ENCODE assay signal across 12 cellular contexts in the genomic region with DNA sequence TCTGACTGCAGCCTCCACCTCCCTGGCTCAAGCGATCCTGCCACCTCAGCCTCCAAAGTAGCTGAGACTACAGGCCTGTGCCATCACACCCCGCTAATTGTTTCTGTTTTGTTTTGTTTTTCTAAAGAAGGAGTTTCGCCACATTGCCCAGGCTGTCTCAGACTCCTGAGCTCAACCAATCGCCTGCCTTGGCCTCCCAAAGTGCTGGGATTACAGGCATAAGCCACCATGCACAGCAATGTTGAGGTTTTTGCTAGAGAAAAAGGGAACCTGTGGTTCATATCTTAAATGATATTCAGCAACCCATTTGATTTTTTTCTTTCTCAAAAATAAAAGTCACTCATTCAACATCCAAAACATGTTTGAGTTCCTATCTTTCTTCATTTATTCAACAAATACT. TPM values are rescaled to one million over a fixed set of nuclear protein-coding genes. Genes with fewer than 3 reads are reported as not detected.
DNase-seq lines count a peak whose midpoint lies in the region; ATAC-seq and TF ChIP-seq lines count a peak whose summit lies in the region.
"Had no signal": no experiment of that assay in that cellular context is flagged by ENCODE, and none has a peak within 500 bp of the region (broad histone marks: within the 10 kb centered on the region; RNA-seq: fewer than 3 reads in every experiment).

No MANE protein-coding gene starts in this region.

- intact Hi-C loops in upper lobe of right lung (cut with DNase I) = no loop called here
- intact Hi-C loops in A673 (cut with micrococcal nuclease; ENCODE audit: unreplicated experiment) = no loop called here

- H3K27ac ChIP-seq in HL-60 (replicated peaks) (peak overlapping the region; percentile 35; the same call in 1 of the 2 replicates), upper lobe of right lung (no peak overlapping the region), A673 (ENCODE audit: low read depth, low read length, poor library complexity, severe bottlenecking) (no peak overlapping the region)

- DNase-seq in HL-60 (ENCODE audit: low read depth in 1 of 2, low spot score in 1 of 2) (peak in 1 of 2 experiments; percentile 91), NOMO-1 (lab: John Stamatoyannopoulos, UW; ENCODE audit: unreplicated experiment in 2 of 2) (peak; percentile 70 to 92), SKM-1 treated with dmso at 0.1 percent for 144 hours (lab: John Stamatoyannopoulos, UW; ENCODE audit: unreplicated experiment) (peak; percentile 54), upper lobe of right lung (no peak), H7 (no peak), A673 (ENCODE audit: low spot score) (no peak)
- DNase-seq in stimulated activated CD4-positive, alpha-beta T cell treated with anti-CD3 and anti-CD28 coated beads, Interleukin-4, amount 100 ng/mL, for 1 hour = no peak
- DNase-seq: BE2C, DMS 273 treated with DMSO at 0.1 percent for 48 hours, NCI-H1105, NCI-H187 had no signal

- H3K4me3 ChIP-seq in HL-60 (replicated peaks; ENCODE audit: insufficient read depth, low read length) = no peak overlapping the region
- no peak overlapping the region for H3K4me3 ChIP-seq in upper lobe of right lung
- no peak overlapping the region for H3K4me3 ChIP-seq in H7 (ENCODE audit: insufficient read depth, low read depth, low read length)
- no peak overlapping the region for H3K4me3 ChIP-seq in A673 (ENCODE audit: low read depth, low read length, poor library complexity, severe bottlenecking)

- no peaks in the 10 kb centered on the region for H3K27me3 ChIP-seq in HL-60 (ENCODE audit: insufficient read depth, poor library complexity, severe bottlenecking)
- no peaks in the 10 kb centered on the region for H3K27me3 ChIP-seq in upper lobe of right lung
- no peaks in the 10 kb centered on the region for H3K27me3 ChIP-seq in H7 (ENCODE audit: control insufficient read depth, insufficient read depth, low read length)
- no peaks in the 10 kb centered on the region for H3K27me3 ChIP-seq in A673 (replicated peaks; ENCODE audit: insufficient read depth, low read depth, low read length, poor library complexity)
- H3K27me3 ChIP-seq: BE2C had no signal

- TF ChIP-seq CTCF in HL-60 (IDR thresholded peaks at IDR 0.05; ENCODE audit: insufficient read depth, low read length) = no peak
- TF ChIP-seq CTCF in upper lobe of right lung (IDR thresholded peaks at IDR 0.05) = no peak
- TF ChIP-seq CTCF in A673 (conservative IDR thresholded peaks at IDR 0.05; ENCODE audit: low read depth, low read length) = no peak

- H3K36me3 ChIP-seq in upper lobe of right lung (no peaks in the 10 kb centered on the region), H7 (replicated peaks; ENCODE audit: control insufficient read depth, insufficient read depth, low read length) (no peaks in the 10 kb centered on the region), A673 (ENCODE audit: insufficient read depth, low read length, poor library complexity, severe bottlenecking) (no peaks in the 10 kb centered on the region)
- H3K36me3 ChIP-seq: BE2C had no signal

- peak; percentile 70 for ATAC-seq in upper lobe of right lung
- ATAC-seq: HCT116 had no signal

- H3K4me1 ChIP-seq in upper lobe of right lung = peaks cover 4% of the 10 kb centered on the region
- H3K4me1 ChIP-seq in A673 (ENCODE audit: insufficient read depth, low read length, poor library complexity, severe bottlenecking) = no peaks in the 10 kb centered on the region

- no peaks in the 10 kb centered on the region for H3K9me3 ChIP-seq in upper lobe of right lung
- no peaks in the 10 kb centered on the region for H3K9me3 ChIP-seq in A673 (ENCODE audit: low read depth, low read length, poor library complexity, severe bottlenecking)
- H3K9me3 ChIP-seq: BE2C had no signal

- BruUV-seq in A673 (replicated peaks; lab: Mats Ljungman, UMichigan) = no TSS peak

- POLR2A ChIA-PET in A673 (lab: Charles Lee; ENCODE audit: low non-redundant PET) = no interaction called here

- CTCF ChIA-PET in A673 (lab: Charles Lee) = interaction anchor here (0.8 kb wide), 1 partner anchor 21 kb away, joined by 3 read pairs; no protein-coding TSS in a partner anchor

RNA-seq across cellular contexts. Expression of a gene that starts 20.4 kb away (rescaled TPM):
- total RNA-seq in upper lobe of right lung = 83.3 TPM
- total RNA-seq in H7 (2014; rRNA removed; shearing (Covaris generic)) = 61.7 and 83.1 TPM in 2 replicates
- total RNA-seq in A673 (2021) = 35.1 and 40.1 TPM in 2 replicates

RNA-seq across cellular contexts. Expression of a gene that starts 25.1 kb away (rescaled TPM):
- total RNA-seq in upper lobe of right lung (66.6 TPM), A673 (2021) (0.45 and 0.61 TPM in 2 replicates)
- 66.8 and 67.1 TPM in 2 replicates for total RNA-seq in H7 (2014; rRNA removed; shearing (Covaris generic))

RNA-seq across cellular contexts. Expression of a gene that starts 54.7 kb away (rescaled TPM):
- total RNA-seq in upper lobe of right lung (17.0 TPM), A673 (2021) (0.57 and 0.75 TPM in 2 replicates)
- 0.10 TPM in 1 of 2 replicates, not detected in the other for total RNA-seq in H7 (2014; rRNA removed; shearing (Covaris generic))

Comparison
In these comparisons a context has a peak if more than half of its experiments do, and no peak if none do; other contexts are left out.
1. DNase-seq: peak in NOMO-1 (2 of 2) and SKM-1 treated with dmso at 0.1 percent for 144 hours (single experiment); none in upper lobe of right lung (single experiment), stimulated activated CD4-positive, alpha-beta T cell treated with anti-CD3 and anti-CD28 coated beads, Interleukin-4, amount 100 ng/mL, for 1 hour (single experiment), H7 (single experiment) and A673 (single experiment).
2. RNA of a gene that starts 25.1 kb away (total RNA-seq): 66.8 to 67.1 TPM in H7 and 66.6 TPM in upper lobe of right lung (single experiment); 0.45 to 0.61 TPM in A673; every median in the first group is over 10 times any median in the second.
3. RNA of a gene that starts 54.7 kb away (total RNA-seq): 17.0 TPM in upper lobe of right lung (single experiment); 0.57 to 0.75 TPM in A673 and 0.10 TPM in H7; every median in the first group is over 10 times any median in the second.